Comparison of ENCODE assay signal across 10 cellular contexts in genomic region chr1:78176448-78176847, GRCh38.
DNase-seq lines count a peak whose midpoint lies in the region; ATAC-seq and TF ChIP-seq lines count a peak whose summit lies in the region.
"Had no signal": no experiment of that assay in that cellular context is flagged by ENCODE, and none has a peak within 500 bp of the region (broad histone marks: within the 10 kb centered on the region; RNA-seq: fewer than 3 reads in every experiment).

No MANE protein-coding gene starts in this region.

- ATAC-seq in natural killer cell = no peak
- ATAC-seq in GM19455 (IDR thresholded peaks at IDR 0.05; ENCODE audit: unreplicated experiment) = no peak

- no peaks in the 10 kb centered on the region for H3K9me3 Mint-ChIP-seq in natural killer cell
- H3K9me3 Mint-ChIP-seq in activated CD4-positive, alpha-beta T cell treated with anti-CD3 and anti-CD28 coated beads, Interleukin-2, amount 10 ng/mL, durations not matched to agents 24 days and 14 days = no peaks in the 10 kb centered on the region

- H3K27ac Mint-ChIP-seq in natural killer cell = no peak overlapping the region
- no peak overlapping the region for H3K27ac Mint-ChIP-seq in activated CD4-positive, alpha-beta T cell treated with anti-CD3 and anti-CD28 coated beads, Interleukin-2, amount 10 ng/mL, durations not matched to agents 24 days and 14 days

- no peak overlapping the region for H3K4me3 ChIP-seq in BJ (ENCODE audit: low read depth, low read length)
- H3K4me3 ChIP-seq in foreskin fibroblast (ENCODE audit: low read depth in 1 of 2, low read length in 2 of 2) = no peak overlapping the region

- intact Hi-C loops in natural killer cell (cut with micrococcal nuclease) = no loop called here
- intact Hi-C loops in activated CD4-positive, alpha-beta T cell treated with anti-CD3 and anti-CD28 coated beads, Interleukin-2, amount 10 ng/mL, durations not matched to agents 24 days and 14 days (cut with micrococcal nuclease) = no loop called here

- DNase-seq in BJ (ENCODE audit: low read depth) (peak; percentile 53), SHP77 (lab: John Stamatoyannopoulos, UW) (peak; percentile 9 to 19), foreskin fibroblast (peak; percentile 81 to 91), natural killer cell (no peak)
- no peak for DNase-seq in central memory CD4-positive, alpha-beta T cell
- no peak for DNase-seq in activated CD4-positive, alpha-beta T cell treated with anti-CD3 and anti-CD28 coated beads, Interleukin-2, amount 10 ng/mL, durations not matched to agents 24 days and 14 days
- DNase-seq: activated naive CD4-positive, alpha-beta T cell treated with Interleukin-2 at 50 U/mL for 16 hours; MM.1S had no signal

- peaks cover 0 to 10% of the 10 kb centered on the region in 2 donors for H3K27me3 Mint-ChIP-seq in natural killer cell (ENCODE audit: low read depth in 2 of 2)
- H3K27me3 Mint-ChIP-seq in activated CD4-positive, alpha-beta T cell treated with anti-CD3 and anti-CD28 coated beads, Interleukin-2, amount 10 ng/mL, durations not matched to agents 24 days and 14 days = peaks cover 1% of the 10 kb centered on the region

- H3K27me3 ChIP-seq in BJ (ENCODE audit: control insufficient read depth, insufficient read depth, low read length) = no peaks in the 10 kb centered on the region

- H3K4me3 Mint-ChIP-seq in natural killer cell = no peak overlapping the region
- no peak overlapping the region for H3K4me3 Mint-ChIP-seq in activated CD4-positive, alpha-beta T cell treated with anti-CD3 and anti-CD28 coated beads, Interleukin-2, amount 10 ng/mL, durations not matched to agents 24 days and 14 days

- TF ChIP-seq CTCF in BJ (IDR thresholded peaks at IDR 0.05; ENCODE audit: insufficient read depth, low read depth, low read length) = no peak
- no peak for TF ChIP-seq CTCF in foreskin fibroblast (IDR thresholded peaks at IDR 0.05; ENCODE audit: low read depth, low read length)
- TF ChIP-seq CTCF in natural killer cell (IDR thresholded peaks at IDR 0.05) = no peak

- no peaks in the 10 kb centered on the region for H3K36me3 ChIP-seq in BJ (ENCODE audit: control insufficient read depth, insufficient read depth, low read length)

- H3K36me3 Mint-ChIP-seq in natural killer cell = no peaks in the 10 kb centered on the region
- H3K36me3 Mint-ChIP-seq in activated CD4-positive, alpha-beta T cell treated with anti-CD3 and anti-CD28 coated beads, Interleukin-2, amount 10 ng/mL, durations not matched to agents 24 days and 14 days (ENCODE audit: low read depth) = no peaks in the 10 kb centered on the region

- no peaks in the 10 kb centered on the region for H3K4me1 Mint-ChIP-seq in natural killer cell
- no peaks in the 10 kb centered on the region for H3K4me1 Mint-ChIP-seq in activated CD4-positive, alpha-beta T cell treated with anti-CD3 and anti-CD28 coated beads, Interleukin-2, amount 10 ng/mL, durations not matched to agents 24 days and 14 days

- CTCF ChIA-PET in BJ (lab: Yijun Ruan, JAX) = no interaction called here

- POLR2A ChIA-PET in BJ (lab: Charles Lee) = no interaction called here

- no peak for TF ChIP-seq EP300 in Ishikawa (IDR thresholded peaks at IDR 0.05; ENCODE audit: borderline replicate concordance)

- no peak for TF ChIP-seq RAD21 in Ishikawa (IDR thresholded peaks at IDR 0.05; ENCODE audit: low read depth)

TF ChIP-seq in Ishikawa, 13 proteins besides CTCF, POLR2A, EP300 and RAD21:
- TF ChIP-seq ZBTB7A (IDR thresholded peaks at IDR 0.05; ENCODE audit: low read depth) = no peak
- TF ChIP-seq NFIC (IDR thresholded peaks at IDR 0.05) = 0 out of 2 replicates have a peak, but pooled peaks have one; percentile 24

Comparison
In these comparisons a context has a peak if more than half of its experiments do, and no peak if none do; other contexts are left out.
1. DNase-seq: peak in BJ (single experiment), SHP77 (2 of 2) and foreskin fibroblast (2 of 2); none in central memory CD4-positive, alpha-beta T cell (single experiment), natural killer cell (single experiment) and activated CD4-positive, alpha-beta T cell treated with anti-CD3 and anti-CD28 coated beads, Interleukin-2, amount 10 ng/mL, durations not matched to agents 24 days and 14 days (single experiment).